11 cellular contexts compared by ENCODE assay signal in the genomic region with DNA sequence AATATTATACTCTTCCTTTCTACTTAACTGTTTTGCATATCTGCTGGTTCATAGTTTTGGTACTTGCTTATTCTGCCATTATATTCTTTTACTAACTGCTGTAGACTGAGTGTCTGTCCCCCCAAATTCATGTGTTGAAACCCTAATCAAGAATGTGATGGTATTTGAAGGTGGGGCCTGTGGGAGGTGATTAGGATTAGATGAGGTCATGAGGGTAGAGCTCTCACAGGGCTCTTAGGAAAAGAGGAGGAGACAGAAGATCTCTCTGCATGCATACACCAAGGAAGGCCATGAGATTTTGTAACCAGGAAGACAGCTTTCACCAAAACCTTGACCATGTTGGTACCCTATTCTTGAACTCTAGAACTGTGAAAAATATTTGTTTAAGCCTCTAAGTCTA.
DNase-seq lines count a peak whose midpoint lies in the region; ATAC-seq and TF ChIP-seq lines count a peak whose summit lies in the region.
"Had no signal": no experiment of that assay in that cellular context is flagged by ENCODE, and none has a peak within 500 bp of the region (broad histone marks: within the 10 kb centered on the region; RNA-seq: fewer than 3 reads in every experiment).

No MANE protein-coding gene starts in this region.

- peak overlapping the region; percentile 75 for H3K4me3 Mint-ChIP-seq in activated T-cell treated with anti-CD3 and anti-CD28 coated beads, Interleukin-2, amount 50 U/mL, for 4 hours
- H3K4me3 Mint-ChIP-seq in stimulated activated memory B cell treated with anti-CD40 and anti-IgM and Interleukin-4, amounts not matched to agents 10 μg/mL and 1 μg/mL and 100 μg/mL, for 72 hours, result peak overlapping the region; percentile 81

- H3K4me3 ChIP-seq in Peyer's patch, result no peak overlapping the region

- peak in 1 of 2 donors; percentile 16 for TF ChIP-seq POLR2A in Peyer's patch (IDR thresholded peaks at IDR 0.05)

- no peaks in the 10 kb centered on the region for H3K36me3 ChIP-seq in Peyer's patch

- H3K27ac Mint-ChIP-seq in stimulated activated memory B cell treated with anti-CD40 and anti-IgM and Interleukin-4, amounts not matched to agents 10 μg/mL and 1 μg/mL and 100 μg/mL, for 72 hours, result peak overlapping the region; percentile 84

- H3K27me3 Mint-ChIP-seq in activated T-cell treated with anti-CD3 and anti-CD28 coated beads, Interleukin-2, amount 50 U/mL, for 4 hours (ENCODE audit: low read depth), result no peaks in the 10 kb centered on the region
- no peaks in the 10 kb centered on the region for H3K27me3 Mint-ChIP-seq in stimulated activated memory B cell treated with anti-CD40 and anti-IgM and Interleukin-4, amounts not matched to agents 10 μg/mL and 1 μg/mL and 100 μg/mL, for 72 hours

- peaks cover 4% of the 10 kb centered on the region for H3K36me3 Mint-ChIP-seq in activated T-cell treated with anti-CD3 and anti-CD28 coated beads, Interleukin-2, amount 50 U/mL, for 4 hours (ENCODE audit: insufficient read depth)
- H3K36me3 Mint-ChIP-seq in stimulated activated memory B cell treated with anti-CD40 and anti-IgM and Interleukin-4, amounts not matched to agents 10 μg/mL and 1 μg/mL and 100 μg/mL, for 72 hours, result no peaks in the 10 kb centered on the region

- in situ Hi-C loops in G401 (cut with HindIII; ENCODE audit: low sequenced_read_pairs), result no loop called here

- H3K9me3 ChIP-seq in Peyer's patch, result no peaks in the 10 kb centered on the region

- peaks cover 0 to 10% (median 0%) of the 10 kb centered on the region in 4 donors for H3K4me1 ChIP-seq in Peyer's patch

- no peak for DNase-seq in activated T-cell treated with anti-CD3 and anti-CD28 coated beads, Interleukin-2, amount 50 U/mL, for 4 hours
- DNase-seq in activated T-cell treated with anti-CD3 and anti-CD28 coated beads, Interleukin-2, amount 50 U/mL, for 1 hour, result no peak
- no peak for DNase-seq in Peyer's patch
- DNase-seq in epidermal melanocyte (ENCODE audit: insufficient read length, low spot score), result no peak
- DNase-seq in G401 (ENCODE audit: low spot score), result no peak
- DNase-seq: NCI-H1436, nucleus accumbens, SIG-M5 had no signal

- peaks cover 4% of the 10 kb centered on the region for H3K9me3 Mint-ChIP-seq in activated T-cell treated with anti-CD3 and anti-CD28 coated beads, Interleukin-2, amount 50 U/mL, for 4 hours
- H3K9me3 Mint-ChIP-seq in stimulated activated memory B cell treated with anti-CD40 and anti-IgM and Interleukin-4, amounts not matched to agents 10 μg/mL and 1 μg/mL and 100 μg/mL, for 72 hours, result no peaks in the 10 kb centered on the region

- H3K27ac ChIP-seq in Peyer's patch, result peak overlapping the region; percentile 51 to 71 (median 62)

- H3K4me1 Mint-ChIP-seq in activated T-cell treated with anti-CD3 and anti-CD28 coated beads, Interleukin-2, amount 50 U/mL, for 4 hours (ENCODE audit: low read depth), result peaks cover 60% of the 10 kb centered on the region
- H3K4me1 Mint-ChIP-seq in stimulated activated memory B cell treated with anti-CD40 and anti-IgM and Interleukin-4, amounts not matched to agents 10 μg/mL and 1 μg/mL and 100 μg/mL, for 72 hours, result peaks cover 41% of the 10 kb centered on the region

- no peak for TF ChIP-seq CTCF in Peyer's patch (IDR thresholded peaks at IDR 0.05)

- ATAC-seq in activated T-cell treated with anti-CD3 and anti-CD28 coated beads, Interleukin-2, amount 50 U/mL, for 4 hours, result peak; percentile 6 to 10
- ATAC-seq in HG02852 (IDR thresholded peaks at IDR 0.05; ENCODE audit: unreplicated experiment), result peak; percentile 1
- ATAC-seq in stimulated activated memory B cell treated with anti-CD40 and anti-IgM and Interleukin-4, amounts not matched to agents 10 μg/mL and 1 μg/mL and 100 μg/mL, for 72 hours, result no peak
- no peak for ATAC-seq in GM21786 (IDR thresholded peaks at IDR 0.05; ENCODE audit: unreplicated experiment)

- no peaks in the 10 kb centered on the region for H3K27me3 ChIP-seq in Peyer's patch

Comparison
In these comparisons a context has a peak if more than half of its experiments do, and no peak if none do; other contexts are left out.
1. ATAC-seq: peak in activated T-cell treated with anti-CD3 and anti-CD28 coated beads, Interleukin-2, amount 50 U/mL, for 4 hours (2 of 2) and HG02852 (single experiment); none in stimulated activated memory B cell treated with anti-CD40 and anti-IgM and Interleukin-4, amounts not matched to agents 10 μg/mL and 1 μg/mL and 100 μg/mL, for 72 hours (single experiment) and GM21786 (single experiment).